ENCODE assay signal across 9 cellular contexts in genomic region chr18:9016819-9017169, GRCh38.
DNase-seq lines count a peak whose midpoint lies in the region; ATAC-seq, FAIRE-seq and TF ChIP-seq lines count a peak whose summit lies in the region.
"Had no signal": no experiment of that assay in that cellular context is flagged by ENCODE, and none has a peak within 500 bp of the region (broad histone marks: within the 10 kb centered on the region; RNA-seq: fewer than 3 reads in every experiment).

No MANE protein-coding gene starts in this region.

- no peak for FAIRE-seq in HepG2 (lab: Jason Lieb, UNC)

- H3K9ac ChIP-seq in adipocyte (ENCODE audit: low read length) (peak overlapping the region; percentile 92), HepG2 (ENCODE audit: insufficient read depth, low read depth, low read length) (no peak overlapping the region)

- H3K9me3 Mint-ChIP-seq in activated naive CD8-positive, alpha-beta T cell (ENCODE audit: low read depth), result no peaks in the 10 kb centered on the region
- H3K9me3 Mint-ChIP-seq in activated naive CD8-positive, alpha-beta T cell treated with anti-CD3 and anti-CD28 coated beads for 36 hours, result no peaks in the 10 kb centered on the region

- H3K36me3 Mint-ChIP-seq in activated naive CD8-positive, alpha-beta T cell, result peaks cover 6% of the 10 kb centered on the region
- no peaks in the 10 kb centered on the region for H3K36me3 Mint-ChIP-seq in activated naive CD8-positive, alpha-beta T cell treated with anti-CD3 and anti-CD28 coated beads for 36 hours

- H3K4me1 Mint-ChIP-seq in activated naive CD8-positive, alpha-beta T cell (ENCODE audit: low read depth), result peaks cover 11% of the 10 kb centered on the region
- peaks cover 3% of the 10 kb centered on the region for H3K4me1 Mint-ChIP-seq in activated naive CD8-positive, alpha-beta T cell treated with anti-CD3 and anti-CD28 coated beads for 36 hours

- TF ChIP-seq CTCF in HepG2 (CRISPR knock-in tag; IDR thresholded peaks at IDR 0.05), result no peak

- TF ChIP-seq EP300 in HepG2 (IDR thresholded peaks at IDR 0.05; ENCODE audit: low read depth in 2 of 2, low read length in 2 of 2) (no peak), HepG2 (CRISPR knock-in tag; IDR thresholded peaks at IDR 0.05; ENCODE audit: borderline replicate concordance) (no peak)

- DNase-seq in activated naive CD8-positive, alpha-beta T cell treated with anti-CD3 and anti-CD28 coated beads for 36 hours, result no peak
- DNase-seq in adipocyte (ENCODE audit: low read depth) (no peak), HepG2 (ENCODE audit: low spot score) (no peak), aorta (no peak), NCI-H146 (lab: John Stamatoyannopoulos, UW) (no peak), retina (no peak), HuH-7 (ENCODE audit: low spot score) (no peak)
- DNase-seq: NCI-H446 treated with DMSO at 0.1 percent for 48 hours had no signal

- POLR2A ChIA-PET in HepG2 (lab: Yijun Ruan, JAX), result no interaction called here

- no peaks in the 10 kb centered on the region for H3K79me2 ChIP-seq in HepG2 (ENCODE audit: insufficient read depth, low read length)

- WGBS in HepG2 (ENCODE audit: low lambda C conversion rate), result 39% methylated on average over 6 of the region's 10 CpGs
- 20 to 24% methylated on average over 10 of the region's 10 CpGs for WGBS in aorta, 2 donors

- H3K27ac ChIP-seq in HepG2 (ENCODE audit: extremely low read length, insufficient read depth, low read length), result no peak overlapping the region
- H3K27ac ChIP-seq in aorta (ENCODE audit: low read depth in 1 of 2, low read length in 2 of 2), result peak overlapping the region in 1 of 2 donors; percentile 89

- H3K27me3 Mint-ChIP-seq in activated naive CD8-positive, alpha-beta T cell, result peaks cover 2% of the 10 kb centered on the region
- peaks cover 8% of the 10 kb centered on the region for H3K27me3 Mint-ChIP-seq in activated naive CD8-positive, alpha-beta T cell treated with anti-CD3 and anti-CD28 coated beads for 36 hours

- peak overlapping the region; percentile 68 for H3K4me2 ChIP-seq in HepG2 (ENCODE audit: low read depth, low read length)

- no peak for TF ChIP-seq POLR2A in HepG2 (IDR thresholded peaks at IDR 0.05; ENCODE audit: insufficient read depth in 1 of 2, low read depth in 2 of 2, low read length in 2 of 2)

- ATAC-seq in HepG2, result peak; percentile 64
- peak; percentile 74 for ATAC-seq in aorta (ENCODE audit: low FRiP score)

- no peaks in the 10 kb centered on the region for H3K36me3 ChIP-seq in adipocyte (ENCODE audit: control insufficient read depth, insufficient read depth, low read length, severe bottlenecking)
- H3K36me3 ChIP-seq in HepG2 (replicated peaks in 1 of 2; ENCODE audit: control insufficient read depth in 1 of 2, insufficient read depth in 2 of 2, low read length in 2 of 2), result no peaks in the 10 kb centered on the region
- no peaks in the 10 kb centered on the region for H3K36me3 ChIP-seq in aorta (ENCODE audit: control insufficient read depth in 1 of 2, insufficient read depth in 2 of 2, low read length in 1 of 2)

- no TSS peak for BruUV-seq in HepG2 (replicated peaks; lab: Mats Ljungman, UMichigan)

- H3K4me3 Mint-ChIP-seq in activated naive CD8-positive, alpha-beta T cell, result peak overlapping the region; percentile 77
- no peak overlapping the region for H3K4me3 Mint-ChIP-seq in activated naive CD8-positive, alpha-beta T cell treated with anti-CD3 and anti-CD28 coated beads for 36 hours

- in situ Hi-C loops in HepG2 (cut with HindIII; ENCODE audit: extremely low pct_ligation_motif_present, low pct_unique_long_range_greater_than_20kb), result no loop called here

- H3K4me1 ChIP-seq in adipocyte (ENCODE audit: control insufficient read depth, insufficient read depth, low read length) (peaks cover 29% of the 10 kb centered on the region), HepG2 (ENCODE audit: insufficient read depth, low read length) (peaks cover 27% of the 10 kb centered on the region), aorta (ENCODE audit: control insufficient read depth in 1 of 2, insufficient read depth in 2 of 2, low read length in 2 of 2) (no peaks in the 10 kb centered on the region)

- no peaks in the 10 kb centered on the region for H4K20me1 ChIP-seq in HepG2 (ENCODE audit: insufficient read depth, low read length)

- H3K27me3 ChIP-seq in adipocyte (replicated peaks; ENCODE audit: control insufficient read depth, insufficient read depth, low read length) (no peaks in the 10 kb centered on the region), HepG2 (ENCODE audit: control insufficient read depth in 1 of 2, insufficient read depth in 2 of 2, low read length in 2 of 2) (0 out of 5 replicates have a peak, but pooled peaks cover 0 to 3% of the 10 kb centered on the region in 2 experiments), aorta (ENCODE audit: control insufficient read depth in 1 of 2, insufficient read depth in 2 of 2, low read length in 1 of 2) (no peaks in the 10 kb centered on the region)

- H3K4me3 ChIP-seq in adipocyte (ENCODE audit: low read length) (peak overlapping the region; percentile 68), HepG2 (replicated peaks in 1 of 3; ENCODE audit: insufficient read depth in 1 of 3, low read depth in 2 of 3, low read length in 3 of 3) (peak overlapping the region; percentile 20 to 63 (median 39); a peak in 5 of 6 replicates), aorta (ENCODE audit: low read length in 2 of 2) (no peak overlapping the region)

- peak overlapping the region; percentile 95 for H3K27ac Mint-ChIP-seq in activated naive CD8-positive, alpha-beta T cell
- H3K27ac Mint-ChIP-seq in activated naive CD8-positive, alpha-beta T cell treated with anti-CD3 and anti-CD28 coated beads for 36 hours, result no peak overlapping the region

- H3K9me3 ChIP-seq in adipocyte (ENCODE audit: control insufficient read depth, low read length) (no peaks in the 10 kb centered on the region), HepG2 (ENCODE audit: low read length) (no peaks in the 10 kb centered on the region), aorta (ENCODE audit: control insufficient read depth, low read length) (no peaks in the 10 kb centered on the region)

- H2AFZ ChIP-seq in HepG2 (ENCODE audit: low read length), result no peak overlapping the region

- intact Hi-C loops in HepG2 (cut with micrococcal nuclease; ENCODE audit: unreplicated experiment) (no loop called here), aorta (cut with DNase I) (no loop called here)

- CTCF ChIA-PET in HepG2 (lab: Yijun Ruan, JAX; ENCODE audit: low intra/inter-chr PET ratio, low total read pairs), result no interaction called here

- no peak for TF ChIP-seq RAD21 in HepG2 (CRISPR knock-in tag; IDR thresholded peaks at IDR 0.05)

TF ChIP-seq in HepG2, 621 proteins besides CTCF, POLR2A, EP300 and RAD21 (continues in another document):
- TF ChIP-seq ZNF350 (CRISPR knock-in tag; IDR thresholded peaks at IDR 0.05; ENCODE audit: borderline replicate concordance, low read depth), result no peak
- no peak for TF ChIP-seq DPF2 (CRISPR knock-in tag; IDR thresholded peaks at IDR 0.05; ENCODE audit: borderline replicate concordance, low read depth)
- 0 out of 2 replicates have a peak, but pooled peaks have one; percentile 9 for TF ChIP-seq HNF1B (CRISPR knock-in tag; IDR thresholded peaks at IDR 0.05)
- TF ChIP-seq ZNF337 (CRISPR knock-in tag; IDR thresholded peaks at IDR 0.05; ENCODE audit: borderline replicate concordance, low read depth), result no peak
- TF ChIP-seq ZNF550 (CRISPR knock-in tag; IDR thresholded peaks at IDR 0.05; ENCODE audit: borderline replicate concordance), result no peak
- peak; percentile 25; the same call in 1 of the 2 replicates for TF ChIP-seq ZFX (CRISPR knock-in tag; IDR thresholded peaks at IDR 0.05; ENCODE audit: low read depth)
- peak; percentile 33; the same call in 1 of the 2 replicates for TF ChIP-seq GABPB1 (CRISPR knock-in tag; IDR thresholded peaks at IDR 0.05)
- TF ChIP-seq, protein P1, sequence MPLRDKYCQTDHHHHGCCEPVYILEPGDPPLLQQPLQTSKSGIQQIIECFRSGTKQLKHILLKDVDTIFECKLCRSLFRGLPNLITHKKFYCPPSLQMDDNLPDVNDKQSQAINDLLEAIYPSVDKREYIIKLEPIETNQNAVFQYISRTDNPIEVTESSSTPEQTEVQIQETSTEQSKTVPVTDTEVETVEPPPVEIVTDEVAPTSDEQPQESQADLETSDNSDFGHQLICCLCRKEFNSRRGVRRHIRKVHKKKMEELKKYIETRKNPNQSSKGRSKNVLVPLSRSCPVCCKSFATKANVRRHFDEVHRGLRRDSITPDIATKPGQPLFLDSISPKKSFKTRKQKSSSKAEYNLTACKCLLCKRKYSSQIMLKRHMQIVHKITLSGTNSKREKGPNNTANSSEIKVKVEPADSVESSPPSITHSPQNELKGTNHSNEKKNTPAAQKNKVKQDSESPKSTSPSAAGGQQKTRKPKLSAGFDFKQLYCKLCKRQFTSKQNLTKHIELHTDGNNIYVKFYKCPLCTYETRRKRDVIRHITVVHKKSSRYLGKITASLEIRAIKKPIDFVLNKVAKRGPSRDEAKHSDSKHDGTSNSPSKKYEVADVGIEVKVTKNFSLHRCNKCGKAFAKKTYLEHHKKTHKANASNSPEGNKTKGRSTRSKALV (CRISPR knock-in tag; IDR thresholded peaks at IDR 0.05), result no peak
- no peak for TF ChIP-seq ZNF260 (CRISPR knock-in tag; IDR thresholded peaks at IDR 0.05; ENCODE audit: borderline replicate concordance, low read depth)

Comparison
In these comparisons a context has a peak if more than half of its experiments do, and no peak if none do; other contexts are left out.
1. H3K4me3 ChIP-seq: peak in adipocyte (single experiment) and HepG2 (3 of 3); none in aorta (0 of 2).